17 cellular contexts compared by ENCODE assay signal in the genomic region with DNA sequence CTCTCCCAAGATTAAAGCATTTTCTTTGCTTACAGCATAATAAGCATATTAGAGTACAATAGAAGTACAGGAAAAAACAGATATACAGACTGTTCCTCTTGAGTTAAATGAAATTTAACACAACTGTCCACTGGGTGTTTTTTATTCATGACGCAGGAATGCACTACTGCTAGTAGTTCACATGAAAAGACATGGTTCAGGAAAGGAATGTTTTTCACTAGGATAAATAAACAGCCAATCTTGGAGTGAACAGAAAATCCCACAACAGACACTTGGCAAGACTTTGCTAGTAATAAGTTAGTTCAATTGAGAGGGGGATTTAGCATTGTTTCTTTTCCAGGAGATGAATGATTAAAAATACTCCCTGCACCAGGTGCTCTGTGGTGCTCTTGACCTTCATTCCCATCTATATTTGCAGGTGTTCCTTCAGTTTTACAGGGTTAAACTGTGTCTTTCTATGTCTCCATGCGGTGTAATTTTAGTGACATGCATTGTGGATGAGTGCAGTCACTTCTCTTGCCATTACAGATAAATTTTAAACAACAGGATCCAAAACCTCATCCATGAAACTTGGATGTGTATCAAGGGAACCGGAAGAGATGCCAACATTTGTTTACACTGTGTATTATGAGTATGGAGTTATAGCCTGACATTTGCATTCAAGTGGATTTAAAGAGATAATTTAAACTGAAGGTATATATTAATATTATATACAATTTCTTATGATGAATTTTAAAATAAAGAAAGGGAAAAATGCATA.
DNase-seq lines count a peak whose midpoint lies in the region; ATAC-seq, FAIRE-seq and TF ChIP-seq lines count a peak whose summit lies in the region.
"Had no signal": no experiment of that assay in that cellular context is flagged by ENCODE, and none has a peak within 500 bp of the region (broad histone marks: within the 10 kb centered on the region; RNA-seq: fewer than 3 reads in every experiment).

No MANE protein-coding gene starts in this region.

- H2AFZ ChIP-seq in PC-3 (ENCODE audit: low read length), result no peak overlapping the region

- H3K9me2 ChIP-seq in PC-3 (replicated peaks; ENCODE audit: low read length), result no peaks in the 10 kb centered on the region

- H3K4me1 Mint-ChIP-seq in stimulated activated naive CD8-positive, alpha-beta T cell treated with anti-CD3 and anti-CD28 coated beads, Interleukin-15, amount 100 ng/mL, for 72 hours, result no peaks in the 10 kb centered on the region

- BruUV-seq in PC-3 (replicated peaks; lab: Mats Ljungman, UMichigan), result no TSS peak

- POLR2A ChIA-PET in PC-3 (lab: Charles Lee; ENCODE audit: unreplicated experiment), result no interaction called here

- H3K9ac ChIP-seq in PC-3 (ENCODE audit: low read length), result no peak overlapping the region

- H3K4me3 Mint-ChIP-seq in stimulated activated naive CD8-positive, alpha-beta T cell treated with anti-CD3 and anti-CD28 coated beads, Interleukin-15, amount 100 ng/mL, for 72 hours, result no peak overlapping the region
- H3K4me3 Mint-ChIP-seq: CD4-positive, alpha-beta T cell had no signal

- ATAC-seq in PC-3, result peak; percentile 33; the same call in 1 of the 2 replicates
- ATAC-seq in stimulated activated naive CD8-positive, alpha-beta T cell treated with anti-CD3 and anti-CD28 coated beads, Interleukin-15, amount 100 ng/mL, for 72 hours, result no peak

- TF ChIP-seq CTCF in PC-3 (conservative IDR thresholded peaks at IDR 0.05; ENCODE audit: low read depth, low read length) (no peak), right atrium auricular region (IDR thresholded peaks at IDR 0.05) (no peak)

- no peak overlapping the region for H3K27ac ChIP-seq in PC-3 (ENCODE audit: low read length)
- H3K27ac ChIP-seq in right atrium auricular region, result no peak overlapping the region
- H3K27ac ChIP-seq: 22Rv1, RWPE1 had no signal

- no peaks in the 10 kb centered on the region for H3F3A ChIP-seq in PC-3 (ENCODE audit: low read length, unreplicated experiment)

- H3K27me3 ChIP-seq in PC-3 (ENCODE audit: low read length) (no peaks in the 10 kb centered on the region), right atrium auricular region (no peaks in the 10 kb centered on the region)
- H3K27me3 ChIP-seq: BE2C had no signal

- peaks cover 4 to 12% of the 10 kb centered on the region in 2 donors for H3K9me3 Mint-ChIP-seq in stimulated activated naive CD8-positive, alpha-beta T cell treated with anti-CD3 and anti-CD28 coated beads, Interleukin-15, amount 100 ng/mL, for 72 hours

- no peaks in the 10 kb centered on the region for H4K20me1 ChIP-seq in PC-3 (ENCODE audit: low read length)

- H3K4me1 ChIP-seq in PC-3 (ENCODE audit: insufficient read depth, low read length) (no peaks in the 10 kb centered on the region), right atrium auricular region (no peaks in the 10 kb centered on the region)
- H3K4me1 ChIP-seq: BE2C had no signal

- no peaks in the 10 kb centered on the region for H3K27me3 Mint-ChIP-seq in stimulated activated naive CD8-positive, alpha-beta T cell treated with anti-CD3 and anti-CD28 coated beads, Interleukin-15, amount 100 ng/mL, for 72 hours
- H3K27me3 Mint-ChIP-seq: CD4-positive, alpha-beta T cell had no signal

- peak; percentile 42 for FAIRE-seq in frontal cortex (lab: Jason Lieb, UNC)

- intact Hi-C loops in PC-3 (cut with micrococcal nuclease), result no loop called here

- H3K36me3 ChIP-seq in PC-3 (ENCODE audit: low read depth, low read length) (no peaks in the 10 kb centered on the region), right atrium auricular region (no peaks in the 10 kb centered on the region)
- H3K36me3 ChIP-seq: BE2C had no signal

- no peak overlapping the region for H3K4me2 ChIP-seq in PC-3 (ENCODE audit: low read length)

- no peaks in the 10 kb centered on the region for H3K9me3 ChIP-seq in PC-3 (ENCODE audit: low read length)
- H3K9me3 ChIP-seq in right atrium auricular region, result no peaks in the 10 kb centered on the region
- H3K9me3 ChIP-seq: BE2C had no signal

- H3K79me2 ChIP-seq in PC-3 (ENCODE audit: low read length), result no peaks in the 10 kb centered on the region

- CTCF ChIA-PET in PC-3 (lab: Charles Lee), result no interaction called here

- peak; percentile 81 for DNase-seq in NCI-H510A treated with DMSO at 0.1 percent for 48 hours (lab: John Stamatoyannopoulos, UW)
- no peak for DNase-seq in NCI-H510A (lab: John Stamatoyannopoulos, UW)
- DNase-seq in PC-3, result peak; percentile 7
- DNase-seq in frontal cortex (ENCODE audit: low spot score in 2 of 2), result no peak
- no peak for DNase-seq in NCI-H2171 treated with DMSO at 0.1 percent for 48 hours (lab: John Stamatoyannopoulos, UW)
- no peak for DNase-seq in stimulated activated naive CD8-positive, alpha-beta T cell treated with anti-CD3 and anti-CD28 coated beads, Interleukin-15, amount 100 ng/mL, for 72 hours
- no peak for DNase-seq in putamen (ENCODE audit: low spot score)
- DNase-seq in right atrium auricular region (ENCODE audit: low spot score), result no peak
- DNase-seq: BE2C; CD4-positive, alpha-beta T cell; H7; Karpas-422; NCI-H1436 treated with DMSO at 0.1 percent for 48 hours; NCI-H2081 treated with DMSO at 0.1 percent for 48 hours; NCI-H345 had no signal

- no peak overlapping the region for H3K27ac Mint-ChIP-seq in stimulated activated naive CD8-positive, alpha-beta T cell treated with anti-CD3 and anti-CD28 coated beads, Interleukin-15, amount 100 ng/mL, for 72 hours
- H3K27ac Mint-ChIP-seq: CD4-positive, alpha-beta T cell had no signal

- H3K4me3 ChIP-seq in PC-3 (ENCODE audit: low read length), result no peak overlapping the region
- no peak overlapping the region for H3K4me3 ChIP-seq in right atrium auricular region

Comparison
In these comparisons a context has a peak if more than half of its experiments do, and no peak if none do; other contexts are left out.
1. DNase-seq: peak in NCI-H510A treated with DMSO at 0.1 percent for 48 hours (single experiment) and PC-3 (single experiment); none in NCI-H510A (single experiment), frontal cortex (0 of 2), NCI-H2171 treated with DMSO at 0.1 percent for 48 hours (single experiment), stimulated activated naive CD8-positive, alpha-beta T cell treated with anti-CD3 and anti-CD28 coated beads, Interleukin-15, amount 100 ng/mL, for 72 hours (0 of 2), putamen (single experiment) and right atrium auricular region (single experiment).